Comparison of ENCODE assay signal across 8 cellular contexts in genomic region chr4:4248036-4248884, GRCh38. TPM values are rescaled to one million over a fixed set of nuclear protein-coding genes. Genes with fewer than 3 reads are reported as not detected.
A peak's percentile ranks its signal among the peaks of the same experiment; 100 is the strongest.
DNase-seq lines count a peak whose midpoint lies in the region; ATAC-seq and TF ChIP-seq lines count a peak whose summit lies in the region.

Gene TMEM128, minus strand, starts transcription at chr4:4248223. Its CDS starts 21 bp downstream, at chr4:4248202.

- CTCF ChIA-PET in activated CD4-positive, alpha-beta memory T cell treated with anti-CD3 and anti-CD28 coated beads for 36 hours (lab: Charles Lee): interaction anchor here (0.9 to 2.6 kb wide), 4 partner anchors 11 to 87 kb away, joined by 3 to 19 read pairs (median 4); no protein-coding TSS in a partner anchor

- peaks cover 27% of the 10 kb centered on the region for H3K4me1 Mint-ChIP-seq in activated CD4-positive, alpha-beta memory T cell treated with anti-CD3 and anti-CD28 coated beads for 36 hours (ENCODE audit: low read depth)

- peak within 1 kb of the TSS; percentile 75 to 100 (median 94) for H3K4me3 ChIP-seq in dorsolateral prefrontal cortex
- peak within 1 kb of the TSS; percentile 83 to 91 (median 84) for H3K4me3 ChIP-seq in right lobe of liver

- H3K27me3 ChIP-seq in dorsolateral prefrontal cortex (no peaks in the 10 kb centered on the region), right lobe of liver (no peaks in the 10 kb centered on the region)

- peak within 1 kb of the TSS; percentile 97 for H3K4me3 Mint-ChIP-seq in activated CD4-positive, alpha-beta memory T cell treated with anti-CD3 and anti-CD28 coated beads for 36 hours

- intact Hi-C loops in activated CD4-positive, alpha-beta memory T cell treated with anti-CD3 and anti-CD28 coated beads for 36 hours (cut with micrococcal nuclease): loop anchor here (1.0 to 5.0 kb wide), 5 partner anchors 42 to 294 kb away; partner anchors contain the start of genes LYAR, NSG1, STX18 and ZBTB49
- intact Hi-C loops in dorsolateral prefrontal cortex (cut with DNase I): loop anchor here in 1 of 2 donors (5.0 kb wide), 1 partner anchor 294 kb away; the partner anchor contains the start of gene STX18
- intact Hi-C loops in right lobe of liver (cut with DNase I): no loop called here

- H3K27ac Mint-ChIP-seq in activated CD4-positive, alpha-beta memory T cell treated with anti-CD3 and anti-CD28 coated beads for 36 hours: peak within 1 kb of the TSS; percentile 98

- H3K27me3 Mint-ChIP-seq in activated CD4-positive, alpha-beta memory T cell treated with anti-CD3 and anti-CD28 coated beads for 36 hours: no peaks in the 10 kb centered on the region

- peak; percentile 97 for DNase-seq in CD1c-positive myeloid dendritic cell (ENCODE audit: extremely low spot score)
- peak; percentile 91 for DNase-seq in NCI-H82 (lab: John Stamatoyannopoulos, UW)
- peak; percentile 95 for DNase-seq in activated CD4-positive, alpha-beta memory T cell treated with anti-CD3 and anti-CD28 coated beads for 36 hours
- peak; percentile 91 to 96 (median 94) for DNase-seq in dorsolateral prefrontal cortex
- peak; percentile 92 to 95 (median 94) for DNase-seq in right lobe of liver
- DNase-seq in stimulated activated CD4-positive, alpha-beta T cell treated with anti-CD3 and anti-CD28 coated beads, Interleukin-4, amount 100 ng/mL, for 4 hours: peak; percentile 86 to 88

- TF ChIP-seq POLR2A in right lobe of liver (IDR thresholded peaks at IDR 0.05): peak; percentile 84

- H3K27ac ChIP-seq in dorsolateral prefrontal cortex (peak within 1 kb of the TSS; percentile 73 to 98 (median 93)), right lobe of liver (peak within 1 kb of the TSS; percentile 85 to 95 (median 86))

- H3K36me3 Mint-ChIP-seq in activated CD4-positive, alpha-beta memory T cell treated with anti-CD3 and anti-CD28 coated beads for 36 hours: peaks cover 20% of the 10 kb centered on the region

- H3K9me3 ChIP-seq in right lobe of liver: no peaks in the 10 kb centered on the region

- no peaks in the 10 kb centered on the region for H3K9me3 Mint-ChIP-seq in activated CD4-positive, alpha-beta memory T cell treated with anti-CD3 and anti-CD28 coated beads for 36 hours

- ATAC-seq in GM19372 (IDR thresholded peaks at IDR 0.05; ENCODE audit: low read depth, unreplicated experiment) (peak; percentile 97), HG03558 (IDR thresholded peaks at IDR 0.05; ENCODE audit: extremely low read depth, unreplicated experiment) (peak; percentile 91), right lobe of liver (peak; percentile 94 to 96 (median 94))

- TF ChIP-seq CTCF in dorsolateral prefrontal cortex (IDR thresholded peaks at IDR 0.05 in 54 of 56, conservative IDR thresholded peaks at IDR 0.05 in 2 of 56; ENCODE audit: low read depth in 1 of 56, partially characterized antibody in 56 of 56): peak in 48 of 56 donors; percentile 5 to 64 (median 36)
- peak in 3 of 4 donors; percentile 13 to 16 (median 15) for TF ChIP-seq CTCF in right lobe of liver (IDR thresholded peaks at IDR 0.05)

- H3K36me3 ChIP-seq in right lobe of liver: peaks cover 0 to 29% (median 7%) of the 10 kb centered on the region in 4 donors

- peaks cover 0 to 14% (median 0%) of the 10 kb centered on the region in 4 donors for H3K4me1 ChIP-seq in right lobe of liver

- POLR2A ChIA-PET in activated CD4-positive, alpha-beta memory T cell treated with anti-CD3 and anti-CD28 coated beads for 36 hours (lab: Charles Lee): interaction anchor here (0.8 to 2.3 kb wide), 5 partner anchors 12 to 294 kb away, joined by 3 to 8 read pairs (median 6); partner anchors contain the start of genes LYAR, STX18 and ZBTB49

- under 1% methylated on average over 26 of the region's 62 CpGs for WGBS in right lobe of liver (ENCODE audit: insufficient coverage, low coverage, low lambda C conversion rate, missing lambda C conversion rate)

RNA-seq across cellular contexts. Expression of gene TMEM128, which starts in this region (rescaled TPM):
- 10 to 100 TPM; 22.0 to 25.3 TPM for total RNA-seq in activated CD4-positive, alpha-beta memory T cell treated with anti-CD3 and anti-CD28 coated beads for 36 hours
- total RNA-seq in dorsolateral prefrontal cortex: 10 to 100 TPM in 117 of 120 experiments, 1 to 10 TPM in 3; 9.1 to 32.5 (median 17.4) TPM
- total RNA-seq in right lobe of liver: 1 to 10 TPM; 4.8 to 7.6 (median 6.1) TPM

Comparison
In these comparisons a context has a peak if more than half of its experiments do, and no peak if none do; other contexts are left out.
1. Peak in every context shown above with its lines: DNase-seq, ATAC-seq, H3K4me3 ChIP-seq and H3K27ac ChIP-seq.